In the genomic region with DNA sequence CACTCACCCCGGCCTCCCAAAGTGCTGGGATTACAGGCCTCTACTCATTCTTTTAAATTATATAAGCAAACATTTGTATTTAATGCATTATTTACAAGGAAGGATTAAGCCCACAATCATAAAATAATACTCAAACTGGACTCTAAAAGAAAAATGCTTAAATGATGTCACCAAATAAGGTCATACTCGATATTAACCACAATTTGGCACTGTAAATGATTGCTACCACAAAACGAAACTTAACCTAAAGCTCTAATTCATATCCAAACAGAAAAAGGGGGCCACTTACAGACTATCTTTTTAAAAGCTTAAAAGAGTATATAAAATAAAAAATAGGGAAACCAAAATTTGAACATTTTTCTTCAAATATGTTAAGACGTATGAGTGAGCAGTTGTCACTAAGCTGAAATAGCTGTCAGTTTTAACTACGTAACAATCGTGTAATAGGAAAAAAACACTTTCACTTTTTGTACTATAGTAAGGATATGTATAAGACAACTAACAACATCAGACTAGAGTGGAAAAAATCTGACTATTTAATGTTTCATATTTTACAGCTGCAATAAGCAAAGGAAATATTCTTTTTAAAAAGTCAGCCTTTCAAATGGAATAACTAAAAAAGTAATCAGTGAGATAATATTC, we compare ENCODE assay signal across 1 cellular context.
TF ChIP-seq lines count a peak whose summit lies in the region.

No MANE protein-coding gene starts in this region.

TF ChIP-seq in GM23338, 12 proteins besides CTCF, POLR2A, EP300 and RAD21 (continued from another document):
- TF ChIP-seq ETS1 (IDR thresholded peaks at IDR 0.05) (no peak), CREB1 (CRISPR knock-in tag; IDR thresholded peaks at IDR 0.05; ENCODE audit: low read depth) (no peak), STAT1 (IDR thresholded peaks at IDR 0.05; ENCODE audit: unreplicated experiment) (no peak), EZH2 (IDR thresholded peaks at IDR 0.05; ENCODE audit: low read depth, unreplicated experiment) (no peak), JUNB (IDR thresholded peaks at IDR 0.05; ENCODE audit: unreplicated experiment) (no peak), ZNF114 (CRISPR knock-in tag; IDR thresholded peaks at IDR 0.05) (no peak), EZH2phosphoT487 (IDR thresholded peaks at IDR 0.05; ENCODE audit: unreplicated experiment) (no peak)
- TF ChIP-seq, protein P1, sequence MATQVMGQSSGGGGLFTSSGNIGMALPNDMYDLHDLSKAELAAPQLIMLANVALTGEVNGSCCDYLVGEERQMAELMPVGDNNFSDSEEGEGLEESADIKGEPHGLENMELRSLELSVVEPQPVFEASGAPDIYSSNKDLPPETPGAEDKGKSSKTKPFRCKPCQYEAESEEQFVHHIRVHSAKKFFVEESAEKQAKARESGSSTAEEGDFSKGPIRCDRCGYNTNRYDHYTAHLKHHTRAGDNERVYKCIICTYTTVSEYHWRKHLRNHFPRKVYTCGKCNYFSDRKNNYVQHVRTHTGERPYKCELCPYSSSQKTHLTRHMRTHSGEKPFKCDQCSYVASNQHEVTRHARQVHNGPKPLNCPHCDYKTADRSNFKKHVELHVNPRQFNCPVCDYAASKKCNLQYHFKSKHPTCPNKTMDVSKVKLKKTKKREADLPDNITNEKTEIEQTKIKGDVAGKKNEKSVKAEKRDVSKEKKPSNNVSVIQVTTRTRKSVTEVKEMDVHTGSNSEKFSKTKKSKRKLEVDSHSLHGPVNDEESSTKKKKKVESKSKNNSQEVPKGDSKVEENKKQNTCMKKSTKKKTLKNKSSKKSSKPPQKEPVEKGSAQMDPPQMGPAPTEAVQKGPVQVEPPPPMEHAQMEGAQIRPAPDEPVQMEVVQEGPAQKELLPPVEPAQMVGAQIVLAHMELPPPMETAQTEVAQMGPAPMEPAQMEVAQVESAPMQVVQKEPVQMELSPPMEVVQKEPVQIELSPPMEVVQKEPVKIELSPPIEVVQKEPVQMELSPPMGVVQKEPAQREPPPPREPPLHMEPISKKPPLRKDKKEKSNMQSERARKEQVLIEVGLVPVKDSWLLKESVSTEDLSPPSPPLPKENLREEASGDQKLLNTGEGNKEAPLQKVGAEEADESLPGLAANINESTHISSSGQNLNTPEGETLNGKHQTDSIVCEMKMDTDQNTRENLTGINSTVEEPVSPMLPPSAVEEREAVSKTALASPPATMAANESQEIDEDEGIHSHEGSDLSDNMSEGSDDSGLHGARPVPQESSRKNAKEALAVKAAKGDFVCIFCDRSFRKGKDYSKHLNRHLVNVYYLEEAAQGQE (IDR thresholded peaks at IDR 0.05; ENCODE audit: unreplicated experiment), result no peak
- TF ChIP-seq, protein P2, sequence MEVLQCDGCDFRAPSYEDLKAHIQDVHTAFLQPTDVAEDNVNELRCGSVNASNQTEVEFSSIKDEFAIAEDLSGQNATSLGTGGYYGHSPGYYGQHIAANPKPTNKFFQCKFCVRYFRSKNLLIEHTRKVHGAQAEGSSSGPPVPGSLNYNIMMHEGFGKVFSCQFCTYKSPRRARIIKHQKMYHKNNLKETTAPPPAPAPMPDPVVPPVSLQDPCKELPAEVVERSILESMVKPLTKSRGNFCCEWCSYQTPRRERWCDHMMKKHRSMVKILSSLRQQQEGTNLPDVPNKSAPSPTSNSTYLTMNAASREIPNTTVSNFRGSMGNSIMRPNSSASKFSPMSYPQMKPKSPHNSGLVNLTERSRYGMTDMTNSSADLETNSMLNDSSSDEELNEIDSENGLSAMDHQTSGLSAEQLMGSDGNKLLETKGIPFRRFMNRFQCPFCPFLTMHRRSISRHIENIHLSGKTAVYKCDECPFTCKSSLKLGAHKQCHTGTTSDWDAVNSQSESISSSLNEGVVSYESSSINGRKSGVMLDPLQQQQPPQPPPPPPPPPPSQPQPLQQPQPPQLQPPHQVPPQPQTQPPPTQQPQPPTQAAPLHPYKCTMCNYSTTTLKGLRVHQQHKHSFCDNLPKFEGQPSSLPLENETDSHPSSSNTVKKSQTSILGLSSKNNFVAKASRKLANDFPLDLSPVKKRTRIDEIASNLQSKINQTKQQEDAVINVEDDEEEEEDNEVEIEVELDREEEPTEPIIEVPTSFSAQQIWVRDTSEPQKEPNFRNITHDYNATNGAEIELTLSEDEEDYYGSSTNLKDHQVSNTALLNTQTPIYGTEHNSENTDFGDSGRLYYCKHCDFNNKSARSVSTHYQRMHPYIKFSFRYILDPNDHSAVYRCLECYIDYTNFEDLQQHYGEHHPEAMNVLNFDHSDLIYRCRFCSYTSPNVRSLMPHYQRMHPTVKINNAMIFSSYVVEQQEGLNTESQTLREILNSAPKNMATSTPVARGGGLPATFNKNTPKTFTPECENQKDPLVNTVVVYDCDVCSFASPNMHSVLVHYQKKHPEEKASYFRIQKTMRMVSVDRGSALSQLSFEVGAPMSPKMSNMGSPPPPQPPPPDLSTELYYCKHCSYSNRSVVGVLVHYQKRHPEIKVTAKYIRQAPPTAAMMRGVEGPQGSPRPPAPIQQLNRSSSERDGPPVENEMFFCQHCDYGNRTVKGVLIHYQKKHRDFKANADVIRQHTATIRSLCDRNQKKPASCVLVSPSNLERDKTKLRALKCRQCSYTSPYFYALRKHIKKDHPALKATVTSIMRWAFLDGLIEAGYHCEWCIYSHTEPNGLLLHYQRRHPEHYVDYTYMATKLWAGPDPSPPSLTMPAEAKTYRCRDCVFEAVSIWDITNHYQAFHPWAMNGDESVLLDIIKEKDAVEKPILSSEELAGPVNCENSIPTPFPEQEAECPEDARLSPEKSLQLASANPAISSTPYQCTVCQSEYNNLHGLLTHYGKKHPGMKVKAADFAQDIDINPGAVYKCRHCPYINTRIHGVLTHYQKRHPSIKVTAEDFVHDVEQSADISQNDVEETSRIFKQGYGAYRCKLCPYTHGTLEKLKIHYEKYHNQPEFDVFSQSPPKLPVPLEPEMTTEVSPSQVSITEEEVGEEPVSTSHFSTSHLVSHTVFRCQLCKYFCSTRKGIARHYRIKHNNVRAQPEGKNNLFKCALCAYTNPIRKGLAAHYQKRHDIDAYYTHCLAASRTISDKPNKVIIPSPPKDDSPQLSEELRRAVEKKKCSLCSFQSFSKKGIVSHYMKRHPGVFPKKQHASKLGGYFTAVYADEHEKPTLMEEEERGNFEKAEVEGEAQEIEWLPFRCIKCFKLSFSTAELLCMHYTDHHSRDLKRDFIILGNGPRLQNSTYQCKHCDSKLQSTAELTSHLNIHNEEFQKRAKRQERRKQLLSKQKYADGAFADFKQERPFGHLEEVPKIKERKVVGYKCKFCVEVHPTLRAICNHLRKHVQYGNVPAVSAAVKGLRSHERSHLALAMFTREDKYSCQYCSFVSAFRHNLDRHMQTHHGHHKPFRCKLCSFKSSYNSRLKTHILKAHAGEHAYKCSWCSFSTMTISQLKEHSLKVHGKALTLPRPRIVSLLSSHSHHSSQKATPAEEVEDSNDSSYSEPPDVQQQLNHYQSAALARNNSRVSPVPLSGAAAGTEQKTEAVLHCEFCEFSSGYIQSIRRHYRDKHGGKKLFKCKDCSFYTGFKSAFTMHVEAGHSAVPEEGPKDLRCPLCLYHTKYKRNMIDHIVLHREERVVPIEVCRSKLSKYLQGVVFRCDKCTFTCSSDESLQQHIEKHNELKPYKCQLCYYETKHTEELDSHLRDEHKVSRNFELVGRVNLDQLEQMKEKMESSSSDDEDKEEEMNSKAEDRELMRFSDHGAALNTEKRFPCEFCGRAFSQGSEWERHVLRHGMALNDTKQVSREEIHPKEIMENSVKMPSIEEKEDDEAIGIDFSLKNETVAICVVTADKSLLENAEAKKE (CRISPR knock-in tag; IDR thresholded peaks at IDR 0.05), result no peak
